Comparison of ENCODE assay signal across 14 cellular contexts in the genomic region with DNA sequence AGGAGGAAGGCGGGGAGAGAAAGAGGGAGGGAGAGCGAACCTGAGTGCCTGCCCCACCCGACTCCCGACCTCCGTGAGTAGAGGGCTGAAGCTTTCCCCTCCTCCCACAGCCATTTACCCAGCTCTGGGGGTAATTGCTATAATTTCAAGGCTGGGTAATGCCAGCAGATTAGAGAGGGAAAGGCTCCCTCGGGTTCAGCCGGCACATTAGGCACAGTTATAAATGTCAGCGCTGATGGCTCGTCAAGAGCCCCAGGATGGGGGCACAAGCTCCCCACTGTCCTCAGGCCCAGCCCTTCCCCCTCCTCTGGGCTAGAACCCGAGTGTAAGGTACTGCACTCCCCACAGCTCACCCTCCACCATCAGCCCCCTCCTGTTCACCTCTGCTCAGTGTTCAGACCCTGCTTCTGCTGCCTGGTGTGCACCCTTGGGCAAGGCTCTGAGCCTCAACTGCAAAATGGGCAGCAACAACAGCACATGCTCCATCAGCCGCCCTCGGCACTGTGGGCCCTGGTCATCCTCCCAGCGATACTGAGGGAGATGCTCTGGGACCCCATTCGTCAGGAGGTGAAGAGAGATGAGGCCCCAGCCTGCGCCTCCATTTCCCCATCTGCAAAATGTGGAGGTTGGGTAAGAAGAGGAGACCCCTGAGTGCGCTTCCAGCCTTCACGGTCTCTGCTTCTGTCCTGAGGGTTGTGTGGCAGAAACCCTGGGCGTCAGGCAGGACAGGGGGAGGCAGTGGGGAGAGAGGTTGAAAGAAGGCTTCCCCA.
"Had no signal": no experiment of that assay in that cellular context is flagged by ENCODE, and none has a peak within 500 bp of the region (broad histone marks: within the 10 kb centered on the region; RNA-seq: fewer than 3 reads in every experiment).

No MANE protein-coding gene starts in this region.

- H3K9me3 ChIP-seq: ascending aorta, heart left ventricle, left lung, transverse colon had no signal

- DNase-seq: activated B cell treated with CpG ODN at 0.5 μM for 24 hours; activated CD4-positive, alpha-beta T cell treated with anti-CD3 and anti-CD28 coated beads, Interleukin-2, amount 10 ng/mL, durations not matched to agents 24 days and 14 days; activated naive CD4-positive, alpha-beta T cell treated with Interleukin-2 at 50 U/mL for 16 hours; activated naive CD8-positive, alpha-beta T cell treated with anti-CD3 and anti-CD28 coated beads, Interleukin-2, amount 50 U/mL, for 24 hours; foreskin keratinocyte; nephron progenitor cell; stimulated activated CD4-positive, alpha-beta T cell treated with anti-CD3 and anti-CD28 coated beads, Interleukin-1b, Interleukin-23, amount 100 ng/mL, for 48 hours; stimulated activated naive B cell treated with anti-CD40 and anti-IgM and Interleukin-4, amounts not matched to agents 10 μg/mL and 1 μg/mL and 100 μg/mL, for 72 hours; T-helper 17 cell; transverse colon had no signal

- H3K36me3 ChIP-seq: ascending aorta, cardiac muscle cell, heart left ventricle, left lung, transverse colon had no signal

- ATAC-seq: activated naive CD8-positive, alpha-beta T cell treated with anti-CD3 and anti-CD28 coated beads, Interleukin-2, amount 50 U/mL, for 24 hours; foreskin keratinocyte; left lung; stimulated activated naive B cell treated with anti-CD40 and anti-IgM and Interleukin-4, amounts not matched to agents 10 μg/mL and 1 μg/mL and 100 μg/mL, for 72 hours; T-helper 17 cell had no signal

- H3K4me3 ChIP-seq: ascending aorta, cardiac muscle cell, heart left ventricle, left lung, transverse colon had no signal

- H3K4me1 ChIP-seq: ascending aorta, foreskin keratinocyte, transverse colon had no signal

- H3K27me3 ChIP-seq: ascending aorta, heart left ventricle had no signal

- H3K27ac ChIP-seq: ascending aorta, cardiac muscle cell, foreskin keratinocyte, heart left ventricle, left lung, transverse colon had no signal
